ENCODE assay signal across 31 cellular contexts in the genomic region with DNA sequence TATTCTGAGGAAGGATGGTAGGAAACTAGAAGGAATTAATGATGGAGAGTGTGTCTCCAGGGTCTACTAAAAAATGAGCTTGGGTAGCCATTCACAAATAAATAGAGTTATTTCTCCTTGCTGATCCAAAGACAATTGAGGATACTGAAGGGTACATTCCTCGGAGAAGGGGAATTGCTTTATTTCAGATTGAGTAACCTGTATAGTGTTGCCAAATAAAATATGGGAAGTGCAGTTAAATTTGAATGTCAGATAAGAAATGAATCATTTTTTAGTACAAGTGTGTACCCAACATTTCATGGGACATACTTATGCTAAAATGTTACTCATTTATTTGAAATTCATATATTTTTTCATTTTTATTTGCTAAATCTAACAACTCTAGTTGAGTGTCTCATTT. TPM values are rescaled to one million over a fixed set of nuclear protein-coding genes. Genes with fewer than 3 reads are reported as not detected.
"Had no signal": no experiment of that assay in that cellular context is flagged by ENCODE, and none has a peak within 500 bp of the region (broad histone marks: within the 10 kb centered on the region; RNA-seq: fewer than 3 reads in every experiment).

No MANE protein-coding gene starts in this region.

- H3K27me3 Mint-ChIP-seq: activated CD4-positive, alpha-beta memory T cell treated with anti-CD3 and anti-CD28 coated beads for 36 hours; activated naive CD4-positive, alpha-beta T cell treated with anti-CD3 and anti-CD28 coated beads, Interleukin-2, amount 10 ng/mL, durations not matched to agents 7 days and 5 days; activated naive CD8-positive, alpha-beta T cell treated with anti-CD3 and anti-CD28 coated beads, Interleukin-2, amount 50 U/mL, for 24 hours had no signal

- H3K9me3 ChIP-seq: Peyer's patch, SJCRH30, SK-N-SH had no signal

- H3K4me3 Mint-ChIP-seq: activated CD4-positive, alpha-beta memory T cell treated with anti-CD3 and anti-CD28 coated beads for 36 hours; activated CD4-positive, alpha-beta T cell treated with anti-CD3 and anti-CD28 coated beads, Interleukin-2, amount 10 ng/mL, durations not matched to agents 7 days and 5 days; activated naive CD4-positive, alpha-beta T cell treated with anti-CD3 and anti-CD28 coated beads, Interleukin-2, amount 10 ng/mL, durations not matched to agents 7 days and 5 days; activated naive CD8-positive, alpha-beta T cell treated with anti-CD3 and anti-CD28 coated beads, Interleukin-2, amount 50 U/mL, for 24 hours; activated T-cell treated with anti-CD3 and anti-CD28 coated beads, Interleukin-2, amount 50 U/mL, for 4 hours; brain had no signal

- H3K4me3 ChIP-seq: cardiac muscle cell, Peyer's patch, SJCRH30 had no signal

- H3K36me3 ChIP-seq: cardiac muscle cell, Peyer's patch, SJCRH30 had no signal

- H3K27ac ChIP-seq: Peyer's patch, RWPE1, SJCRH30, VCaP had no signal

- DNase-seq: activated CD4-positive, alpha-beta memory T cell treated with anti-CD3 and anti-CD28 coated beads for 36 hours; activated CD4-positive, alpha-beta T cell treated with anti-CD3 and anti-CD28 coated beads, Interleukin-2, amount 10 ng/mL, durations not matched to agents 7 days and 5 days; activated CD4-positive, CD25-positive, alpha-beta regulatory T cell; activated CD8-positive, alpha-beta memory T cell treated with anti-CD3 and anti-CD28 coated beads for 24 hours; activated gamma-delta T cell; activated naive CD4-positive, alpha-beta T cell treated with anti-CD3 and anti-CD28 coated beads, Interleukin-2, amount 10 ng/mL, durations not matched to agents 7 days and 5 days; activated naive CD8-positive, alpha-beta T cell treated with anti-CD3 and anti-CD28 coated beads, Interleukin-2, amount 50 U/mL, for 24 hours; activated T-cell treated with anti-CD3 and anti-CD28 coated beads, Interleukin-2, amount 50 U/mL, for 4 hours; amniotic stem cell; MM.1S; NCI-H1105 treated with DMSO at 0.1 percent for 48 hours; NCI-H1436 treated with DMSO at 0.1 percent for 48 hours; NCI-H187; NCI-H2081 treated with DMSO at 0.1 percent for 48 hours; NCI-H2171 treated with DMSO at 0.1 percent for 48 hours; NCI-H226; NCI-H526; NCI-H774; Peyer's patch; Right ventricle myocardium superior; SJCRH30; SK-N-SH; T-helper 1 cell had no signal

- ATAC-seq: activated naive CD8-positive, alpha-beta T cell treated with anti-CD3 and anti-CD28 coated beads, Interleukin-2, amount 50 U/mL, for 24 hours; activated T-cell treated with anti-CD3 and anti-CD28 coated beads, Interleukin-2, amount 50 U/mL, for 4 hours had no signal

- H3K27me3 ChIP-seq: cardiac muscle cell, Peyer's patch, SJCRH30 had no signal

- H3K36me3 Mint-ChIP-seq: activated CD4-positive, alpha-beta memory T cell treated with anti-CD3 and anti-CD28 coated beads for 36 hours; brain had no signal

- H3K9me3 Mint-ChIP-seq: activated CD4-positive, alpha-beta memory T cell treated with anti-CD3 and anti-CD28 coated beads for 36 hours; activated CD4-positive, alpha-beta T cell treated with anti-CD3 and anti-CD28 coated beads, Interleukin-2, amount 10 ng/mL, durations not matched to agents 7 days and 5 days; activated naive CD4-positive, alpha-beta T cell treated with anti-CD3 and anti-CD28 coated beads, Interleukin-2, amount 10 ng/mL, durations not matched to agents 7 days and 5 days; activated naive CD8-positive, alpha-beta T cell treated with anti-CD3 and anti-CD28 coated beads, Interleukin-2, amount 50 U/mL, for 24 hours; activated T-cell treated with anti-CD3 and anti-CD28 coated beads, Interleukin-2, amount 50 U/mL, for 4 hours; brain had no signal

- H3K27ac Mint-ChIP-seq: activated CD4-positive, alpha-beta memory T cell treated with anti-CD3 and anti-CD28 coated beads for 36 hours; activated CD4-positive, alpha-beta T cell treated with anti-CD3 and anti-CD28 coated beads, Interleukin-2, amount 10 ng/mL, durations not matched to agents 7 days and 5 days; activated naive CD4-positive, alpha-beta T cell treated with anti-CD3 and anti-CD28 coated beads, Interleukin-2, amount 10 ng/mL, durations not matched to agents 7 days and 5 days; activated naive CD8-positive, alpha-beta T cell treated with anti-CD3 and anti-CD28 coated beads, Interleukin-2, amount 50 U/mL, for 24 hours; brain had no signal

RNA-seq across cellular contexts. Expression of a gene that starts 16.0 kb away (rescaled TPM):
- total RNA-seq: astrocyte, cardiac muscle cell, NCI-H460, OCI-LY7, Right ventricle myocardium superior had no signal

RNA-seq across cellular contexts. Expression of a gene that starts 46.7 kb away (rescaled TPM):
- total RNA-seq: activated CD4-positive, alpha-beta memory T cell treated with anti-CD3 and anti-CD28 coated beads for 36 hours; activated CD4-positive, alpha-beta T cell treated with anti-CD3 and anti-CD28 coated beads, Interleukin-2, amount 10 ng/mL, durations not matched to agents 7 days and 5 days; activated T-cell treated with anti-CD3 and anti-CD28 coated beads, Interleukin-2, amount 50 U/mL, for 4 hours; astrocyte; cardiac muscle cell; NCI-H460; OCI-LY7; Peyer's patch; Right ventricle myocardium superior; SJCRH30; T-helper 2 cell treated with Interferon-gamma antibody and Interleukin-4, amounts not matched to agents 100 ng/mL and 5 ng/mL, for 36 hours had no signal
